ENCODE assay signal across 1 cellular context in genomic region chr6:119273799-119274595, GRCh38.
TF ChIP-seq lines count a peak whose summit lies in the region.

No MANE protein-coding gene starts in this region.

TF ChIP-seq in GM23338, 12 proteins besides CTCF, POLR2A, EP300 and RAD21 (continued from another document):
- TF ChIP-seq ZNF462 (CRISPR knock-in tag; IDR thresholded peaks at IDR 0.05) (no peak), REST (IDR thresholded peaks at IDR 0.05; ENCODE audit: unreplicated experiment) (no peak), EZH2 (IDR thresholded peaks at IDR 0.05; ENCODE audit: low read depth, unreplicated experiment) (no peak), NANOG (IDR thresholded peaks at IDR 0.05; ENCODE audit: borderline replicate concordance) (no peak), CREB1 (CRISPR knock-in tag; IDR thresholded peaks at IDR 0.05; ENCODE audit: low read depth) (no peak), ZNF331 (CRISPR knock-in tag; IDR thresholded peaks at IDR 0.05; ENCODE audit: low read depth) (no peak), POLR2AphosphoS5 (IDR thresholded peaks at IDR 0.05; ENCODE audit: low read depth) (no peak)
